ENCODE assay signal across 12 cellular contexts in genomic region chr7:27152816-27153486, GRCh38. TPM values are rescaled to one million over a fixed set of nuclear protein-coding genes. Genes with fewer than 3 reads are reported as not detected.
A peak's percentile ranks its signal among the peaks of the same experiment; 100 is the strongest.
DNase-seq lines count a peak whose midpoint lies in the region; ATAC-seq, FAIRE-seq and TF ChIP-seq lines count a peak whose summit lies in the region.
"Had no signal": no experiment of that assay in that cellular context is flagged by ENCODE, and none has a peak within 500 bp of the region (broad histone marks: within the 10 kb centered on the region; RNA-seq: fewer than 3 reads in every experiment).

No MANE protein-coding gene starts in this region.

- intact Hi-C loops in Right ventricle myocardium inferior (cut with DNase I) = no loop called here
- intact Hi-C loops in Right ventricle myocardium superior (cut with DNase I) = no loop called here
- intact Hi-C loops in natural killer cell (cut with micrococcal nuclease) = loop anchor here (5.0 kb wide), 2 partner anchors 34 to 56 kb away; partner anchors contain the start of genes HOXA1 and HOXA11

- no peak overlapping the region for H3K9ac ChIP-seq in duodenal mucosa (ENCODE audit: low read depth in 1 of 2, low read length in 2 of 2)
- H3K9ac ChIP-seq: BLaER1 had no signal

- ATAC-seq in Right ventricle myocardium inferior = no peak
- no peak for ATAC-seq in Right ventricle myocardium superior (ENCODE audit: poor library complexity)
- no peak for ATAC-seq in natural killer cell
- no peak for ATAC-seq in GM21528 (IDR thresholded peaks at IDR 0.05; ENCODE audit: low FRiP score, unreplicated experiment)
- ATAC-seq: stimulated activated naive B cell treated with anti-CD40 and anti-IgM and Interleukin-4, amounts not matched to agents 10 μg/mL and 1 μg/mL and 100 μg/mL, for 72 hours had no signal

- H3K9me3 Mint-ChIP-seq in natural killer cell = no peaks in the 10 kb centered on the region

- WGBS in urinary bladder = 46% methylated on average over 22 of the region's 22 CpGs

- H3K4me3 ChIP-seq in duodenal mucosa (ENCODE audit: low read depth in 1 of 2, low read length in 2 of 2) (peak overlapping the region in 1 of 2 donors; percentile 47), urinary bladder (ENCODE audit: low read depth, low read length) (peak overlapping the region; percentile 56)

- H3K4me1 Mint-ChIP-seq in natural killer cell = peaks cover 40 to 52% of the 10 kb centered on the region in 2 donors

- no peak for FAIRE-seq in GM19239 (lab: Jason Lieb, UNC)

- peaks cover 29 to 40% of the 10 kb centered on the region in 2 donors for H3K4me1 ChIP-seq in duodenal mucosa (ENCODE audit: control insufficient read depth in 1 of 2, insufficient read depth in 2 of 2, low read length in 2 of 2)
- H3K4me1 ChIP-seq in urinary bladder (ENCODE audit: insufficient read depth) = no peaks in the 10 kb centered on the region

- H3K27ac ChIP-seq in duodenal mucosa (ENCODE audit: low read depth, low read length) = peak overlapping the region; percentile 10
- peak overlapping the region; percentile 93 for H3K27ac ChIP-seq in urinary bladder (ENCODE audit: low read depth)
- H3K27ac ChIP-seq: BLaER1 had no signal

- no peaks in the 10 kb centered on the region for H3K9me3 ChIP-seq in duodenal mucosa (ENCODE audit: control insufficient read depth in 1 of 2, low read length in 2 of 2)

- H3K36me3 Mint-ChIP-seq in natural killer cell = no peaks in the 10 kb centered on the region

- H3K36me3 ChIP-seq in duodenal mucosa (ENCODE audit: control insufficient read depth in 1 of 2, insufficient read depth in 2 of 2, low read length in 2 of 2) (no peaks in the 10 kb centered on the region), urinary bladder (ENCODE audit: insufficient read depth) (no peaks in the 10 kb centered on the region)
- H3K36me3 ChIP-seq: BLaER1 had no signal

- H3K4me3 Mint-ChIP-seq in natural killer cell = peak overlapping the region; percentile 17

- H3K27me3 ChIP-seq in duodenal mucosa (ENCODE audit: control insufficient read depth in 1 of 2, insufficient read depth in 2 of 2, low read length in 2 of 2) = peaks cover 91 to 97% of the 10 kb centered on the region in 2 donors

- DNase-seq in Right ventricle myocardium inferior (ENCODE audit: missing footprints) (peak; percentile 55), Right ventricle myocardium superior (no peak), natural killer cell (no peak), GM19239 (ENCODE audit: insufficient read length, low spot score) (no peak), NCI-H446 (lab: John Stamatoyannopoulos, UW) (no peak)
- DNase-seq: activated CD4-positive, alpha-beta T cell treated with anti-CD3 and anti-CD28 coated beads, Interleukin-2, amount 50 U/mL, for 4 hours; amniotic stem cell; stimulated activated naive B cell treated with anti-CD40 and anti-IgM and Interleukin-4, amounts not matched to agents 10 μg/mL and 1 μg/mL and 100 μg/mL, for 72 hours had no signal

- TF ChIP-seq CTCF in natural killer cell (IDR thresholded peaks at IDR 0.05) = no peak

- peak overlapping the region in 1 of 2 donors; percentile 64 for H3K27ac Mint-ChIP-seq in natural killer cell

- peaks cover 70 to 72% of the 10 kb centered on the region in 2 donors for H3K27me3 Mint-ChIP-seq in natural killer cell (ENCODE audit: low read depth in 2 of 2)

RNA-seq across cellular contexts. Expression of gene HOXA3, which starts 0.6 kb away (rescaled TPM):
- total RNA-seq in Right ventricle myocardium inferior = not detected
- 0.35 TPM for total RNA-seq in Right ventricle myocardium superior
- total RNA-seq in natural killer cell = under 1 TPM; 0.32 to 0.78 (median 0.35) TPM
- total RNA-seq in urinary bladder = 9.0 TPM
- polyA plus RNA-seq in urinary bladder = 11.4 TPM

RNA-seq across cellular contexts. Expression of gene HOXA7, which starts 3.5 kb away (rescaled TPM):
- not detected for total RNA-seq in Right ventricle myocardium inferior
- total RNA-seq in Right ventricle myocardium superior = not detected
- not detected for total RNA-seq in natural killer cell
- 3.7 TPM for total RNA-seq in urinary bladder
- polyA plus RNA-seq in urinary bladder = 14.2 TPM

RNA-seq across cellular contexts. Expression of gene HOXA6, which starts 5.4 kb away (rescaled TPM):
- total RNA-seq in Right ventricle myocardium inferior = not detected
- not detected for total RNA-seq in Right ventricle myocardium superior
- under 1 TPM; 0.28 to 0.65 (median 0.43) TPM for total RNA-seq in natural killer cell
- 8.4 TPM for total RNA-seq in urinary bladder
- 4.4 TPM for polyA plus RNA-seq in urinary bladder

RNA-seq across cellular contexts. Expression of gene HOXA5, which starts 9.5 kb away (rescaled TPM):
- total RNA-seq in Right ventricle myocardium inferior (not detected), Right ventricle myocardium superior (0.62 TPM), natural killer cell (10 to 100 TPM in 1 of 3 donors, under 1 TPM in 2; 0.29 to 13.0 (median 0.52) TPM), urinary bladder (12.5 TPM)
- polyA plus RNA-seq in urinary bladder = 9.9 TPM

RNA-seq across cellular contexts. Expression of gene HOXA9, which starts 12.4 kb away (rescaled TPM):
- total RNA-seq in Right ventricle myocardium inferior = not detected
- total RNA-seq in Right ventricle myocardium superior = not detected
- 1 to 10 TPM in 1 of 3 donors, under 1 TPM in 2; 0.39 to 4.6 (median 0.42) TPM for total RNA-seq in natural killer cell
- total RNA-seq in urinary bladder = 19.8 TPM
- polyA plus RNA-seq in urinary bladder = 20.5 TPM
